In the genomic region with DNA sequence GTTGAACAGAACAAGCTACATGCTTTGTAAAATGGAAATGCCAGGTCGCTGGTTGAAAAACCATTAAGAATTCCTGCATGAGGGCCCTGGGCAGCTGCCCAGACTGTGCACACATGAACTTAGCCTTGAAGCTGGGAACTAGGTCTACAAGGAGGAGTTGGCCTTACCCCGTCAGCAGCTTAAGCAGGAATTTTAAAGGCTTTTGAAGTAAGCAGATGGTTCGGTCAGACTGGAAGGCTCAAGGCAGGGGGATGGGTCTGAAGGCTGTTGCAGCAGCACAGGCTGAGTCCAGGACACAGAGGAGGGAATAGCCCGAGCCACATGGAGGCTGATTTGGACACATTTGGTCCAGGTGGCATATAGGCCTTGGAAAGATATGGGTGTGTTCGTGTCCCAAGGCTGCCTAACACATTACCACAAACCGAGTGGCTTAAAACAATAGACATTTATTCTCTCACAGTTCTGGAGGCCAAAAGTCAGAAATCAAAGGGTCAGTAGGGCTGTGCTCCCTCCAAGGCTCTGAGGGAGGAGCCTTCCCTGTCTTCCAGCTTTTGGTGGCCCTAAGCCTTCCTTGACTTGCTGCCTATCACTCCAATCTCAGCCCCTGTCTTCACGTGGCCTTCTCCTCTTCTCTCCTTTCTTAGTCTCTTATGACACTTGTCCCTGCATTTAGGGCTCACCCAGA, we compare ENCODE assay signal across 11 cellular contexts. TPM values are rescaled to one million over a fixed set of nuclear protein-coding genes. Genes with fewer than 3 reads are reported as not detected.
DNase-seq lines count a peak whose midpoint lies in the region; ATAC-seq and TF ChIP-seq lines count a peak whose summit lies in the region.
"Had no signal": no experiment of that assay in that cellular context is flagged by ENCODE, and none has a peak within 500 bp of the region (broad histone marks: within the 10 kb centered on the region; RNA-seq: fewer than 3 reads in every experiment).

No MANE protein-coding gene starts in this region.

- TF ChIP-seq POLR2A in esophagus squamous epithelium (IDR thresholded peaks at IDR 0.05): no peak

- WGBS in esophagus squamous epithelium, 2 donors: 64 to 72% methylated on average over 6 to 7 of the region's 7 CpGs

- peaks cover 5% of the 10 kb centered on the region for H3K36me3 Mint-ChIP-seq in activated T-cell treated with anti-CD3 and anti-CD28 coated beads, Interleukin-2, amount 50 U/mL, for 24 hours (ENCODE audit: low read depth)
- H3K36me3 Mint-ChIP-seq in stimulated activated effector memory CD8-positive, alpha-beta T cell treated with anti-CD3 and anti-CD28 coated beads, Interleukin-12 subunit alpha, Interleukin-12 subunit beta, amount 100 ng/mL, for 72 hours: no peaks in the 10 kb centered on the region
- H3K36me3 Mint-ChIP-seq in activated naive CD4-positive, alpha-beta T cell treated with anti-CD3 and anti-CD28 coated beads for 36 hours (ENCODE audit: low read depth): no peaks in the 10 kb centered on the region

- H3K4me1 Mint-ChIP-seq in activated T-cell treated with anti-CD3 and anti-CD28 coated beads, Interleukin-2, amount 50 U/mL, for 24 hours (ENCODE audit: low read depth): peaks cover 5% of the 10 kb centered on the region
- peaks cover 7% of the 10 kb centered on the region for H3K4me1 Mint-ChIP-seq in stimulated activated effector memory CD8-positive, alpha-beta T cell treated with anti-CD3 and anti-CD28 coated beads, Interleukin-12 subunit alpha, Interleukin-12 subunit beta, amount 100 ng/mL, for 72 hours
- H3K4me1 Mint-ChIP-seq in activated naive CD4-positive, alpha-beta T cell treated with anti-CD3 and anti-CD28 coated beads for 36 hours (ENCODE audit: low read depth): no peaks in the 10 kb centered on the region

- H3K4me3 Mint-ChIP-seq in activated T-cell treated with anti-CD3 and anti-CD28 coated beads, Interleukin-2, amount 50 U/mL, for 24 hours: no peak overlapping the region
- no peak overlapping the region for H3K4me3 Mint-ChIP-seq in stimulated activated effector memory CD8-positive, alpha-beta T cell treated with anti-CD3 and anti-CD28 coated beads, Interleukin-12 subunit alpha, Interleukin-12 subunit beta, amount 100 ng/mL, for 72 hours
- no peak overlapping the region for H3K4me3 Mint-ChIP-seq in activated naive CD4-positive, alpha-beta T cell treated with anti-CD3 and anti-CD28 coated beads for 36 hours

- H3K9me3 ChIP-seq in esophagus squamous epithelium: no peaks in the 10 kb centered on the region

- H3K4me3 ChIP-seq in esophagus squamous epithelium: no peak overlapping the region
- H3K4me3 ChIP-seq: dorsolateral prefrontal cortex had no signal

- peaks cover 0 to 10% (median 0%) of the 10 kb centered on the region in 4 donors for H3K27me3 ChIP-seq in esophagus squamous epithelium

- no peaks in the 10 kb centered on the region for H3K27me3 Mint-ChIP-seq in activated T-cell treated with anti-CD3 and anti-CD28 coated beads, Interleukin-2, amount 50 U/mL, for 24 hours
- no peaks in the 10 kb centered on the region for H3K27me3 Mint-ChIP-seq in activated naive CD4-positive, alpha-beta T cell treated with anti-CD3 and anti-CD28 coated beads for 36 hours (ENCODE audit: low read depth)

- peaks cover 0 to 27% (median 0%) of the 10 kb centered on the region in 3 donors for H3K4me1 ChIP-seq in esophagus squamous epithelium

- peak overlapping the region; percentile 2 for H3K27ac Mint-ChIP-seq in activated T-cell treated with anti-CD3 and anti-CD28 coated beads, Interleukin-2, amount 50 U/mL, for 24 hours
- H3K27ac Mint-ChIP-seq in stimulated activated effector memory CD8-positive, alpha-beta T cell treated with anti-CD3 and anti-CD28 coated beads, Interleukin-12 subunit alpha, Interleukin-12 subunit beta, amount 100 ng/mL, for 72 hours: no peak overlapping the region
- H3K27ac Mint-ChIP-seq in activated naive CD4-positive, alpha-beta T cell treated with anti-CD3 and anti-CD28 coated beads for 36 hours: no peak overlapping the region

- DNase-seq in activated T-cell treated with anti-CD3 and anti-CD28 coated beads, Interleukin-2, amount 50 U/mL, for 24 hours: no peak
- DNase-seq in activated T-cell treated with anti-CD3 and anti-CD28 coated beads, Interleukin-2, amount 50 U/mL, for 48 hours: no peak
- DNase-seq in SW480 (ENCODE audit: low spot score) (peak; percentile 65), islet precursor cell (peak; percentile 87), esophagus squamous epithelium (lab: John Stamatoyannopoulos, UW) (no peak)
- no peak for DNase-seq in stimulated activated effector memory CD8-positive, alpha-beta T cell treated with anti-CD3 and anti-CD28 coated beads, Interleukin-12 subunit alpha, Interleukin-12 subunit beta, amount 100 ng/mL, for 72 hours (ENCODE audit: low spot score in 2 of 2)
- no peak for DNase-seq in stimulated activated CD4-positive, alpha-beta T cell treated with anti-CD3 and anti-CD28 coated beads, Interleukin-12 subunit alpha, Interleukin-12 subunit beta, amount 100 ng/mL, for 4 hours
- no peak for DNase-seq in activated naive CD4-positive, alpha-beta T cell treated with anti-CD3 and anti-CD28 coated beads for 36 hours
- DNase-seq: activated T-cell treated with anti-CD3 and anti-CD28 coated beads, Interleukin-2, amount 50 U/mL, for 1 hour; NCI-H526 had no signal

- no peak overlapping the region for H3K27ac ChIP-seq in esophagus squamous epithelium
- H3K27ac ChIP-seq: dorsolateral prefrontal cortex had no signal

- no peaks in the 10 kb centered on the region for H3K36me3 ChIP-seq in esophagus squamous epithelium

- peak; percentile 8 for ATAC-seq in stimulated activated effector memory CD8-positive, alpha-beta T cell treated with anti-CD3 and anti-CD28 coated beads, Interleukin-12 subunit alpha, Interleukin-12 subunit beta, amount 100 ng/mL, for 72 hours

- CTCF ChIA-PET in activated naive CD4-positive, alpha-beta T cell treated with anti-CD3 and anti-CD28 coated beads for 36 hours (lab: Charles Lee): interaction anchor here (1.0 kb wide), 1 partner anchor 8 kb away, joined by 3 read pairs; no protein-coding TSS in a partner anchor

- intact Hi-C loops in activated naive CD4-positive, alpha-beta T cell treated with anti-CD3 and anti-CD28 coated beads for 36 hours (cut with micrococcal nuclease): no loop called here
- intact Hi-C loops in esophagus squamous epithelium (cut with DNase I): no loop called here

- H3K9me3 Mint-ChIP-seq in activated T-cell treated with anti-CD3 and anti-CD28 coated beads, Interleukin-2, amount 50 U/mL, for 24 hours: no peaks in the 10 kb centered on the region
- no peaks in the 10 kb centered on the region for H3K9me3 Mint-ChIP-seq in stimulated activated effector memory CD8-positive, alpha-beta T cell treated with anti-CD3 and anti-CD28 coated beads, Interleukin-12 subunit alpha, Interleukin-12 subunit beta, amount 100 ng/mL, for 72 hours
- no peaks in the 10 kb centered on the region for H3K9me3 Mint-ChIP-seq in activated naive CD4-positive, alpha-beta T cell treated with anti-CD3 and anti-CD28 coated beads for 36 hours

- no peak for TF ChIP-seq CTCF in esophagus squamous epithelium (IDR thresholded peaks at IDR 0.05)

RNA-seq across cellular contexts. Expression of a gene that starts 11.6 kb away (rescaled TPM):
- 100 to 1,000 TPM; 111 to 115 TPM for total RNA-seq in activated naive CD4-positive, alpha-beta T cell treated with anti-CD3 and anti-CD28 coated beads for 36 hours
- total RNA-seq in esophagus squamous epithelium: under 1 TPM; 0.08 to 0.76 (median 0.10) TPM

RNA-seq across cellular contexts. Expression of a gene that starts 31.7 kb away (rescaled TPM):
- 10 to 100 TPM in 1 of 2 experiments, 1 to 10 TPM in 1; 8.9 to 11.2 TPM for total RNA-seq in activated naive CD4-positive, alpha-beta T cell treated with anti-CD3 and anti-CD28 coated beads for 36 hours
- total RNA-seq in esophagus squamous epithelium: 1 to 10 TPM in 1 of 4 donors, under 1 TPM in 2, not detected in 1; 0.19 to 5.7 (median 0.19) TPM

RNA-seq across cellular contexts. Expression of a gene that starts 54.4 kb away (rescaled TPM):
- total RNA-seq in activated naive CD4-positive, alpha-beta T cell treated with anti-CD3 and anti-CD28 coated beads for 36 hours: 1 to 10 TPM; 2.1 to 3.8 TPM
- 10 to 100 TPM; 18.9 to 76.4 (median 40.7) TPM for total RNA-seq in esophagus squamous epithelium

Comparison
In these comparisons a context has a peak if more than half of its experiments do, and no peak if none do; other contexts are left out.
1. DNase-seq: peak in SW480 (single experiment) and islet precursor cell (single experiment); none in activated T-cell treated with anti-CD3 and anti-CD28 coated beads, Interleukin-2, amount 50 U/mL, for 24 hours (single experiment), activated T-cell treated with anti-CD3 and anti-CD28 coated beads, Interleukin-2, amount 50 U/mL, for 48 hours (0 of 2), stimulated activated effector memory CD8-positive, alpha-beta T cell treated with anti-CD3 and anti-CD28 coated beads, Interleukin-12 subunit alpha, Interleukin-12 subunit beta, amount 100 ng/mL, for 72 hours (0 of 2), stimulated activated CD4-positive, alpha-beta T cell treated with anti-CD3 and anti-CD28 coated beads, Interleukin-12 subunit alpha, Interleukin-12 subunit beta, amount 100 ng/mL, for 4 hours (single experiment), activated naive CD4-positive, alpha-beta T cell treated with anti-CD3 and anti-CD28 coated beads for 36 hours (single experiment) and esophagus squamous epithelium (single experiment).
2. RNA of a gene that starts 11.6 kb away (total RNA-seq): 111 to 115 TPM in activated naive CD4-positive, alpha-beta T cell treated with anti-CD3 and anti-CD28 coated beads for 36 hours; 0.08 to 0.76 TPM in esophagus squamous epithelium; every median in the first group is over 10 times any median in the second.
3. RNA of a gene that starts 54.4 kb away (total RNA-seq): 18.9 to 76.4 TPM in esophagus squamous epithelium; 2.1 to 3.8 TPM in activated naive CD4-positive, alpha-beta T cell treated with anti-CD3 and anti-CD28 coated beads for 36 hours; every median in the first group is over 4 times any median in the second.